Comparison of ENCODE assay signal across 8 cellular contexts in the genomic region with DNA sequence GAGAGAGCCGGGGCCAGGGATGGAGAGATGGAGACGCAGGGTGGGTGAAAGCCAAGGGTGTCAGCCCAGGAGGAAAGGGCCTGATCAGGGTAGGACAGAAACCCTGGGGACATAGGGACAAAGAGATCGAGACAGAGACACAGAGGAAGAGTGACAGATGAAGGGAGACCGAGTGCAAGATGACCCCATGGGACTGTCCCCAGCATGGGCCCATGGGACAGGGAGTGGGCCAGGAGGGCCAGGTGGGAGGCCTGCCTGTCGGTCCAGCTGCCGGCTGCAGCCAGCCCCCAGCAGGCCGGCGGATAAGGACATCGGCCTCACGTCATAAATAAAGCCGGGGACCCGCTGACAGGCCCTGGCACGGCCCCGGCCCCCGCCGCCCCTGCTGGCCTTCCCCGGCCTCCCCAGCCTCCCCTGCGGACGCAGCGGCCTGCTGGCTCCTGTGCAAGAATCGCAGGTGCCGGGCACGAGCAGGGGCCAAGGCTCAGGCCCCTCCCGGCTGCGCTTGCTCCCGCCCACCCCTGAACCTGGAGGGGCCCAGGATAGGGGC. TPM values are rescaled to one million over a fixed set of nuclear protein-coding genes. Genes with fewer than 3 reads are reported as not detected.
DNase-seq lines count a peak whose midpoint lies in the region; ATAC-seq and TF ChIP-seq lines count a peak whose summit lies in the region.

No MANE protein-coding gene starts in this region.

- H3K27me3 ChIP-seq in BE2C: no peaks in the 10 kb centered on the region

- H3K36me3 ChIP-seq in BE2C: no peaks in the 10 kb centered on the region

- peak in 1 of 2 donors; percentile 1 for ATAC-seq in naive thymus-derived CD8-positive, alpha-beta T cell
- no peak for ATAC-seq in GM21619 (IDR thresholded peaks at IDR 0.05; ENCODE audit: unreplicated experiment)

- peak; percentile 42 for DNase-seq in BE2C
- no peak for DNase-seq in HFFc6
- DNase-seq in choroid plexus epithelial cell (ENCODE audit: low read depth): no peak
- no peak for DNase-seq in naive thymus-derived CD8-positive, alpha-beta T cell
- DNase-seq in NCI-H1930 (lab: John Stamatoyannopoulos, UW): no peak
- DNase-seq in NCI-H2029 treated with DMSO at 0.1 percent for 48 hours (lab: John Stamatoyannopoulos, UW): no peak
- DNase-seq in posterior vena cava (ENCODE audit: low spot score): no peak

- H3K36me3 Mint-ChIP-seq in HFFc6 (ENCODE audit: low read depth): peaks cover 8% of the 10 kb centered on the region; the same call in 1 of the 2 replicates
- H3K36me3 Mint-ChIP-seq in naive thymus-derived CD8-positive, alpha-beta T cell: peaks cover 0 to 9% (median 0%) of the 10 kb centered on the region in 3 donors

- TF ChIP-seq CTCF in BE2C (IDR thresholded peaks at IDR 0.05; ENCODE audit: low read depth, low read length): no peak
- no peak for TF ChIP-seq CTCF in HFFc6 (IDR thresholded peaks at IDR 0.05)
- no peak for TF ChIP-seq CTCF in choroid plexus epithelial cell (conservative IDR thresholded peaks at IDR 0.05; ENCODE audit: low read depth, low read length)

- peak overlapping the region; percentile 65 for H3K27ac Mint-ChIP-seq in HFFc6
- H3K27ac Mint-ChIP-seq in naive thymus-derived CD8-positive, alpha-beta T cell: peak overlapping the region in 8 of 10 donors; percentile 48 to 89 (median 78)

- H3K4me1 Mint-ChIP-seq in HFFc6 (ENCODE audit: low read depth): peaks cover 14% of the 10 kb centered on the region
- peaks cover 12 to 27% (median 25%) of the 10 kb centered on the region in 4 donors for H3K4me1 Mint-ChIP-seq in naive thymus-derived CD8-positive, alpha-beta T cell

- H3K4me3 ChIP-seq in BE2C (ENCODE audit: low read depth, low read length): peak overlapping the region; percentile 55
- H3K4me3 ChIP-seq in choroid plexus epithelial cell (ENCODE audit: low read depth, low read length): peak overlapping the region; percentile 32

- H3K9me3 ChIP-seq in BE2C: no peaks in the 10 kb centered on the region

- H3K4me1 ChIP-seq in BE2C: peaks cover 22% of the 10 kb centered on the region

- H3K4me3 Mint-ChIP-seq in HFFc6: peak overlapping the region; percentile 77
- peak overlapping the region; percentile 64 to 91 (median 79) for H3K4me3 Mint-ChIP-seq in naive thymus-derived CD8-positive, alpha-beta T cell

- H3K9me3 Mint-ChIP-seq in HFFc6: no peaks in the 10 kb centered on the region
- no peaks in the 10 kb centered on the region for H3K9me3 Mint-ChIP-seq in naive thymus-derived CD8-positive, alpha-beta T cell

- POLR2A ChIA-PET in naive thymus-derived CD8-positive, alpha-beta T cell (lab: Charles Lee): interaction anchor here (0.7 to 4.4 kb wide), 3 partner anchors 17 to 253 kb away, joined by 3 to 19 read pairs (median 10); partner anchors contain the start of gene UBA52

- peaks cover 7% of the 10 kb centered on the region; the same call in 1 of the 2 replicates for H3K27me3 Mint-ChIP-seq in HFFc6 (ENCODE audit: insufficient read depth)
- peaks cover 0 to 8% (median 0%) of the 10 kb centered on the region in 5 donors for H3K27me3 Mint-ChIP-seq in naive thymus-derived CD8-positive, alpha-beta T cell

- intact Hi-C loops in posterior vena cava (cut with DNase I): loop anchor here (5.0 to 10.0 kb wide), 2 partner anchors 77 to 250 kb away; no protein-coding TSS in a partner anchor

RNA-seq across cellular contexts. Expression of gene REX1BD, which starts 6.3 kb away (rescaled TPM):
- 178 TPM for polyA plus RNA-seq in BE2C (2012; ENCODE audit: insufficient read depth, insufficient read length, low read depth)
- total RNA-seq in HFFc6 (2021; fragmentation: NEBNext Ultra II Directional; extraction: Animal tissue kit (Norgen Biotek cat#: 25700)): 10 to 100 TPM; 50.2 to 73.8 (median 60.8) TPM
- total RNA-seq in naive thymus-derived CD8-positive, alpha-beta T cell: 100 to 1,000 TPM; 138 to 165 TPM
- polyA plus RNA-seq in naive thymus-derived CD8-positive, alpha-beta T cell: 100 to 1,000 TPM; 165 to 196 (median 176) TPM
- total RNA-seq in posterior vena cava: 10 to 100 TPM; 38.0 to 48.1 TPM

RNA-seq across cellular contexts. Expression of gene CRLF1, which starts 11.7 kb away (rescaled TPM):
- 8.4 TPM for polyA plus RNA-seq in BE2C (2012; ENCODE audit: insufficient read depth, insufficient read length, low read depth)
- 1 to 10 TPM; 1.6 to 4.1 (median 2.4) TPM for total RNA-seq in HFFc6 (2021; fragmentation: NEBNext Ultra II Directional; extraction: Animal tissue kit (Norgen Biotek cat#: 25700))
- not detected for total RNA-seq in naive thymus-derived CD8-positive, alpha-beta T cell
- polyA plus RNA-seq in naive thymus-derived CD8-positive, alpha-beta T cell: 1 to 10 TPM in 1 of 3 donors, under 1 TPM in 1, not detected in 1; 0.55 to 1.1 TPM
- total RNA-seq in posterior vena cava: 100 to 1,000 TPM; 154 to 436 TPM

RNA-seq across cellular contexts. Expression of gene TMEM59L, which starts 17.8 kb away (rescaled TPM):
- 69.1 TPM for polyA plus RNA-seq in BE2C (2012; ENCODE audit: insufficient read depth, insufficient read length, low read depth)
- total RNA-seq in HFFc6 (2021; fragmentation: NEBNext Ultra II Directional; extraction: Animal tissue kit (Norgen Biotek cat#: 25700)): 1 to 10 TPM; 1.7 to 4.3 (median 3.2) TPM
- not detected for total RNA-seq in naive thymus-derived CD8-positive, alpha-beta T cell
- under 1 TPM in 2 of 3 donors, not detected in 1; 0.09 to 0.27 TPM for polyA plus RNA-seq in naive thymus-derived CD8-positive, alpha-beta T cell
- 10 to 100 TPM in 1 of 2 donors, 1 to 10 TPM in 1; 2.8 to 14.5 TPM for total RNA-seq in posterior vena cava

RNA-seq across cellular contexts. Expression of gene UBA52, which starts 23.2 kb away (rescaled TPM):
- polyA plus RNA-seq in BE2C (2012; ENCODE audit: insufficient read depth, insufficient read length, low read depth): 2,272 TPM
- total RNA-seq in HFFc6 (2021; fragmentation: NEBNext Ultra II Directional; extraction: Animal tissue kit (Norgen Biotek cat#: 25700)): 1,000 to 10,000 TPM; 1,140 to 1,305 (median 1,270) TPM
- total RNA-seq in naive thymus-derived CD8-positive, alpha-beta T cell: 1,000 to 10,000 TPM; 1,986 to 2,036 TPM
- polyA plus RNA-seq in naive thymus-derived CD8-positive, alpha-beta T cell: 1,000 to 10,000 TPM; 1,743 to 2,077 (median 1,903) TPM
- 100 to 1,000 TPM; 725 to 767 TPM for total RNA-seq in posterior vena cava

RNA-seq across cellular contexts. Expression of gene KXD1, which starts 37.2 kb away (rescaled TPM):
- 231 TPM for polyA plus RNA-seq in BE2C (2012; ENCODE audit: insufficient read depth, insufficient read length, low read depth)
- total RNA-seq in HFFc6 (2021; fragmentation: NEBNext Ultra II Directional; extraction: Animal tissue kit (Norgen Biotek cat#: 25700)): 100 to 1,000 TPM; 109 to 123 (median 115) TPM
- total RNA-seq in naive thymus-derived CD8-positive, alpha-beta T cell: 10 to 100 TPM; 96.2 to 97.9 TPM
- 10 to 100 TPM; 68.3 to 80.2 (median 79.4) TPM for polyA plus RNA-seq in naive thymus-derived CD8-positive, alpha-beta T cell
- 10 to 100 TPM; 63.9 to 75.2 TPM for total RNA-seq in posterior vena cava

Comparison
In these comparisons a context has a peak if more than half of its experiments do, and no peak if none do; other contexts are left out.
1. RNA of gene CRLF1, which starts 11.7 kb away (total RNA-seq): 154 to 436 TPM in posterior vena cava; 1.6 to 4.1 TPM in HFFc6 and not detected in naive thymus-derived CD8-positive, alpha-beta T cell; every median in the first group is over 10 times any median in the second.